1 cellular context compared by ENCODE assay signal in the genomic region with DNA sequence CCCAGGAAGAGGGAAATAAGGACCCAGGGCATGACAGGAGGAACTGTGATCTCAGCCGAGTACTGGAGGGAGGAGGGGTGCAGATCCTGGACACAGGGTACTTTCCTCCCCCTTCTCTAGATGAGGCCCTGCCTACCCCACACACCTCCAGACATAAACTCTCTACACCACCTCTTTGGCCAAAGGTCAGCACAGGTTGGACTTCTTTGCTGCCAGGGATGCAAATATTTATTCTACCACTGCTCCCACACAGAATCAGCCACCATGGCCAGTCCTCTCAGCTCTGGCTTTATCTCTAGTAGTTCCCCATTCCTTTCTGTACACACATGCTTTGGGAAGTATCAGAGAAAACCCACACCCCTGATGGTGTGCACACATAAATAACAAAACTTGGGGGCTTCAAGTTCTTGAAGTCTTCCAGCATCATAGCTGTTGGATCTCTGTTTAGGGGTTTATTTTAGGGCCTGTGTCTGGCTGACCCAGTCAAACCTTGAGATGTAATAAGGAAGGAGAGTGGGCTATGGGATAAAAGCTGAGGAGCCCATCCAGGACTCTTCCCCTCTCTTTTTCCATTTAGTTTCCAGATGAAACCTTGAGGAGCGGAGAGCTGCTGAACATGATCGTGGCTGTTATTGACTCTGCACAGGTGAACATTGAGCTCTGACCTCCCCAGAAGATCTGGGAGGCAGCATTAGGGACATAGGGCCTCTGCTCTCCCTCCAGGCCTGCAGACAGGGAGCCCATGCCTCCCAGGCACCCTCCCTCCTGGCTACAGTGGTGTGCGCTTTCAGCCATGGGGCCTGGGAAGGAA.
TF ChIP-seq lines count a peak whose summit lies in the region.

No MANE protein-coding gene starts in this region.

TF ChIP-seq in liver, 16 proteins besides CTCF, POLR2A, EP300 and RAD21 (continued from another document):
- TF ChIP-seq, protein P1, sequence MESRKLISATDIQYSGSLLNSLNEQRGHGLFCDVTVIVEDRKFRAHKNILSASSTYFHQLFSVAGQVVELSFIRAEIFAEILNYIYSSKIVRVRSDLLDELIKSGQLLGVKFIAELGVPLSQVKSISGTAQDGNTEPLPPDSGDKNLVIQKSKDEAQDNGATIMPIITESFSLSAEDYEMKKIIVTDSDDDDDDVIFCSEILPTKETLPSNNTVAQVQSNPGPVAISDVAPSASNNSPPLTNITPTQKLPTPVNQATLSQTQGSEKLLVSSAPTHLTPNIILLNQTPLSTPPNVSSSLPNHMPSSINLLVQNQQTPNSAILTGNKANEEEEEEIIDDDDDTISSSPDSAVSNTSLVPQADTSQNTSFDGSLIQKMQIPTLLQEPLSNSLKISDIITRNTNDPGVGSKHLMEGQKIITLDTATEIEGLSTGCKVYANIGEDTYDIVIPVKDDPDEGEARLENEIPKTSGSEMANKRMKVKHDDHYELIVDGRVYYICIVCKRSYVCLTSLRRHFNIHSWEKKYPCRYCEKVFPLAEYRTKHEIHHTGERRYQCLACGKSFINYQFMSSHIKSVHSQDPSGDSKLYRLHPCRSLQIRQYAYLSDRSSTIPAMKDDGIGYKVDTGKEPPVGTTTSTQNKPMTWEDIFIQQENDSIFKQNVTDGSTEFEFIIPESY (IDR thresholded peaks at IDR 0.05) = no peak
- TF ChIP-seq, protein P2, sequence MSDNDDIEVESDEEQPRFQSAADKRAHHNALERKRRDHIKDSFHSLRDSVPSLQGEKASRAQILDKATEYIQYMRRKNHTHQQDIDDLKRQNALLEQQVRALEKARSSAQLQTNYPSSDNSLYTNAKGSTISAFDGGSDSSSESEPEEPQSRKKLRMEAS (IDR thresholded peaks at IDR 0.05) = peak; percentile 78
- TF ChIP-seq HNF4A (conservative IDR thresholded peaks at IDR 0.05) (peak; percentile 80 to 88), JUND (IDR thresholded peaks at IDR 0.05) (no peak), FOXA1 (IDR thresholded peaks at IDR 0.05) (peak; percentile 90), GABPA (IDR thresholded peaks at IDR 0.05 in 1 of 2, conservative IDR thresholded peaks at IDR 0.05 in 1 of 2) (peak in 1 of 2 donors; percentile 59), EGR1 (IDR thresholded peaks at IDR 0.05; ENCODE audit: low read depth in 2 of 2) (peak; percentile 15 to 60)
- TF ChIP-seq, protein P3, sequence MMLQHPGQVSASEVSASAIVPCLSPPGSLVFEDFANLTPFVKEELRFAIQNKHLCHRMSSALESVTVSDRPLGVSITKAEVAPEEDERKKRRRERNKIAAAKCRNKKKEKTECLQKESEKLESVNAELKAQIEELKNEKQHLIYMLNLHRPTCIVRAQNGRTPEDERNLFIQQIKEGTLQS (IDR thresholded peaks at IDR 0.05) = no peak
- TF ChIP-seq, protein P4, sequence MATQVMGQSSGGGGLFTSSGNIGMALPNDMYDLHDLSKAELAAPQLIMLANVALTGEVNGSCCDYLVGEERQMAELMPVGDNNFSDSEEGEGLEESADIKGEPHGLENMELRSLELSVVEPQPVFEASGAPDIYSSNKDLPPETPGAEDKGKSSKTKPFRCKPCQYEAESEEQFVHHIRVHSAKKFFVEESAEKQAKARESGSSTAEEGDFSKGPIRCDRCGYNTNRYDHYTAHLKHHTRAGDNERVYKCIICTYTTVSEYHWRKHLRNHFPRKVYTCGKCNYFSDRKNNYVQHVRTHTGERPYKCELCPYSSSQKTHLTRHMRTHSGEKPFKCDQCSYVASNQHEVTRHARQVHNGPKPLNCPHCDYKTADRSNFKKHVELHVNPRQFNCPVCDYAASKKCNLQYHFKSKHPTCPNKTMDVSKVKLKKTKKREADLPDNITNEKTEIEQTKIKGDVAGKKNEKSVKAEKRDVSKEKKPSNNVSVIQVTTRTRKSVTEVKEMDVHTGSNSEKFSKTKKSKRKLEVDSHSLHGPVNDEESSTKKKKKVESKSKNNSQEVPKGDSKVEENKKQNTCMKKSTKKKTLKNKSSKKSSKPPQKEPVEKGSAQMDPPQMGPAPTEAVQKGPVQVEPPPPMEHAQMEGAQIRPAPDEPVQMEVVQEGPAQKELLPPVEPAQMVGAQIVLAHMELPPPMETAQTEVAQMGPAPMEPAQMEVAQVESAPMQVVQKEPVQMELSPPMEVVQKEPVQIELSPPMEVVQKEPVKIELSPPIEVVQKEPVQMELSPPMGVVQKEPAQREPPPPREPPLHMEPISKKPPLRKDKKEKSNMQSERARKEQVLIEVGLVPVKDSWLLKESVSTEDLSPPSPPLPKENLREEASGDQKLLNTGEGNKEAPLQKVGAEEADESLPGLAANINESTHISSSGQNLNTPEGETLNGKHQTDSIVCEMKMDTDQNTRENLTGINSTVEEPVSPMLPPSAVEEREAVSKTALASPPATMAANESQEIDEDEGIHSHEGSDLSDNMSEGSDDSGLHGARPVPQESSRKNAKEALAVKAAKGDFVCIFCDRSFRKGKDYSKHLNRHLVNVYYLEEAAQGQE (IDR thresholded peaks at IDR 0.05) = peak; percentile 64
TF ChIP-seq in liver: peak in this region for 11.
